Comparison of ENCODE assay signal across 8 cellular contexts in genomic region chr9:121286973-121287721, GRCh38. TPM values are rescaled to one million over a fixed set of nuclear protein-coding genes. Genes with fewer than 3 reads are reported as not detected.
DNase-seq lines count a peak whose midpoint lies in the region; ATAC-seq and TF ChIP-seq lines count a peak whose summit lies in the region.

No MANE protein-coding gene starts in this region.

- peaks cover 25% of the 10 kb centered on the region for H3K4me1 Mint-ChIP-seq in stimulated activated naive CD8-positive, alpha-beta T cell treated with anti-CD3 and anti-CD28 coated beads, Interleukin-15, amount 100 ng/mL, for 72 hours

- no peak overlapping the region for H3K27ac Mint-ChIP-seq in stimulated activated naive CD8-positive, alpha-beta T cell treated with anti-CD3 and anti-CD28 coated beads, Interleukin-15, amount 100 ng/mL, for 72 hours

- DNase-seq in stimulated activated naive CD8-positive, alpha-beta T cell treated with anti-CD3 and anti-CD28 coated beads, Interleukin-15, Interleukin-2, amounts not matched to agents 100 U/mL and 50 U/mL, for 24 hours: peak; percentile 46
- DNase-seq in stimulated activated naive CD8-positive, alpha-beta T cell treated with anti-CD3 and anti-CD28 coated beads, Interleukin-15, amount 100 ng/mL, for 72 hours: no peak
- peak; percentile 89 for DNase-seq in OCI-M1 (lab: John Stamatoyannopoulos, UW)
- peak; percentile 94 for DNase-seq in coronary artery (ENCODE audit: low spot score)
- no peak for DNase-seq in left lobe of liver (ENCODE audit: low spot score)
- peak; percentile 27 for DNase-seq in stimulated activated CD4-positive, alpha-beta T cell treated with anti-CD3 and anti-CD28 coated beads, Interleukin-4, amount 100 ng/mL, for 1 hour

- TF ChIP-seq CTCF in coronary artery (IDR thresholded peaks at IDR 0.05): no peak

- H3K27ac ChIP-seq in coronary artery: peak overlapping the region; percentile 98 to 99

- no peaks in the 10 kb centered on the region for H3K9me3 Mint-ChIP-seq in stimulated activated naive CD8-positive, alpha-beta T cell treated with anti-CD3 and anti-CD28 coated beads, Interleukin-15, amount 100 ng/mL, for 72 hours

- peak overlapping the region; percentile 57 for H3K4me3 ChIP-seq in coronary artery

- H3K4me3 Mint-ChIP-seq in stimulated activated naive CD8-positive, alpha-beta T cell treated with anti-CD3 and anti-CD28 coated beads, Interleukin-15, amount 100 ng/mL, for 72 hours: no peak overlapping the region

- no peaks in the 10 kb centered on the region for H3K27me3 Mint-ChIP-seq in stimulated activated naive CD8-positive, alpha-beta T cell treated with anti-CD3 and anti-CD28 coated beads, Interleukin-15, amount 100 ng/mL, for 72 hours

- peak; percentile 64 for ATAC-seq in stimulated activated naive CD8-positive, alpha-beta T cell treated with anti-CD3 and anti-CD28 coated beads, Interleukin-15, Interleukin-2, amounts not matched to agents 100 U/mL and 50 U/mL, for 24 hours
- ATAC-seq in stimulated activated naive CD8-positive, alpha-beta T cell treated with anti-CD3 and anti-CD28 coated beads, Interleukin-15, amount 100 ng/mL, for 72 hours: no peak
- ATAC-seq in left lobe of liver (peak; percentile 56), GM18909 (IDR thresholded peaks at IDR 0.05; ENCODE audit: poor library complexity, unreplicated experiment) (no peak), GM21526 (IDR thresholded peaks at IDR 0.05; ENCODE audit: low FRiP score, unreplicated experiment) (no peak)

RNA-seq across cellular contexts. Expression of gene GSN, which starts 19.2 kb away (rescaled TPM):
- total RNA-seq in left lobe of liver: 30.8 TPM

Comparison
In these comparisons a context has a peak if more than half of its experiments do, and no peak if none do; other contexts are left out.
1. ATAC-seq: peak in stimulated activated naive CD8-positive, alpha-beta T cell treated with anti-CD3 and anti-CD28 coated beads, Interleukin-15, Interleukin-2, amounts not matched to agents 100 U/mL and 50 U/mL, for 24 hours (single experiment) and left lobe of liver (single experiment); none in stimulated activated naive CD8-positive, alpha-beta T cell treated with anti-CD3 and anti-CD28 coated beads, Interleukin-15, amount 100 ng/mL, for 72 hours (single experiment), GM18909 (single experiment) and GM21526 (single experiment).
2. DNase-seq: peak in stimulated activated naive CD8-positive, alpha-beta T cell treated with anti-CD3 and anti-CD28 coated beads, Interleukin-15, Interleukin-2, amounts not matched to agents 100 U/mL and 50 U/mL, for 24 hours (single experiment), OCI-M1 (single experiment), coronary artery (single experiment) and stimulated activated CD4-positive, alpha-beta T cell treated with anti-CD3 and anti-CD28 coated beads, Interleukin-4, amount 100 ng/mL, for 1 hour (single experiment); none in stimulated activated naive CD8-positive, alpha-beta T cell treated with anti-CD3 and anti-CD28 coated beads, Interleukin-15, amount 100 ng/mL, for 72 hours (0 of 2) and left lobe of liver (single experiment).